24 cellular contexts compared by ENCODE assay signal in genomic region chr18:80161781-80162417, GRCh38.
"Had no signal": no experiment of that assay in that cellular context is flagged by ENCODE, and none has a peak within 500 bp of the region (broad histone marks: within the 10 kb centered on the region; RNA-seq: fewer than 3 reads in every experiment).

No MANE protein-coding gene starts in this region.

- H3K27ac Mint-ChIP-seq: effector memory CD8-positive, alpha-beta T cell; memory B cell; natural killer cell treated with Interleukin-12 subunit alpha and Interleukin-12 subunit beta and Interleukin-15 and Interleukin-18, amount 100 ng/mL, for 72 hours; stimulated activated effector memory CD8-positive, alpha-beta T cell treated with anti-CD3 and anti-CD28 coated beads, Interleukin-12 subunit alpha, Interleukin-12 subunit beta, amount 100 ng/mL, for 72 hours had no signal

- H3K4me1 Mint-ChIP-seq: memory B cell; stimulated activated effector memory CD8-positive, alpha-beta T cell treated with anti-CD3 and anti-CD28 coated beads, Interleukin-12 subunit alpha, Interleukin-12 subunit beta, amount 100 ng/mL, for 72 hours had no signal

- H3K4me3 Mint-ChIP-seq: memory B cell; natural killer cell treated with Interleukin-12 subunit alpha and Interleukin-12 subunit beta and Interleukin-15 and Interleukin-18, amount 100 ng/mL, for 72 hours; stimulated activated effector memory CD8-positive, alpha-beta T cell treated with anti-CD3 and anti-CD28 coated beads, Interleukin-12 subunit alpha, Interleukin-12 subunit beta, amount 100 ng/mL, for 72 hours had no signal

- H3K4me1 ChIP-seq: foreskin keratinocyte, prostate gland, thyroid gland had no signal

- H3K4me2 ChIP-seq: hepatocyte, smooth muscle cell had no signal

- H3K36me3 ChIP-seq: gastroesophageal sphincter, heart left ventricle, prostate gland, right atrium auricular region, thyroid gland had no signal

- H2AFZ ChIP-seq: hepatocyte had no signal

- H3K9me3 ChIP-seq: prostate gland, thyroid gland had no signal

- ATAC-seq: effector memory CD8-positive, alpha-beta T cell; foreskin keratinocyte; gastroesophageal sphincter; heart left ventricle; sciatic nerve; stimulated activated effector memory CD8-positive, alpha-beta T cell treated with anti-CD3 and anti-CD28 coated beads, Interleukin-12 subunit alpha, Interleukin-12 subunit beta, amount 100 ng/mL, for 72 hours had no signal

- H3K36me3 Mint-ChIP-seq: stimulated activated effector memory CD8-positive, alpha-beta T cell treated with anti-CD3 and anti-CD28 coated beads, Interleukin-12 subunit alpha, Interleukin-12 subunit beta, amount 100 ng/mL, for 72 hours had no signal

- H3K27me3 ChIP-seq: foreskin keratinocyte, hepatocyte, right atrium auricular region, thyroid gland had no signal

- H3K4me3 ChIP-seq: esophagus muscularis mucosa, gastroesophageal sphincter, heart left ventricle, hepatocyte, lung, prostate gland, right atrium auricular region, smooth muscle cell, stomach, thyroid gland had no signal

- H3K79me2 ChIP-seq: hepatocyte had no signal

- H3K27ac ChIP-seq: epithelial cell of prostate, esophagus muscularis mucosa, foreskin keratinocyte, gastroesophageal sphincter, heart left ventricle, hepatocyte, prostate gland, right atrium auricular region, stomach, thyroid gland had no signal

- FAIRE-seq: kidney had no signal

- DNase-seq: cortex of kidney; effector memory CD8-positive, alpha-beta T cell; foreskin keratinocyte; heart left ventricle; kidney; stimulated activated CD4-positive, alpha-beta T cell treated with anti-CD3 and anti-CD28 coated beads, Interleukin-12 subunit alpha, Interleukin-12 subunit beta, amount 100 ng/mL, for 4 hours; stimulated activated CD4-positive, alpha-beta T cell treated with anti-CD3 and anti-CD28 coated beads, Interleukin-1b, Interleukin-23, amount 100 ng/mL, for 48 hours; stimulated activated CD4-positive, alpha-beta T cell treated with anti-CD3 and anti-CD28 coated beads, Interleukin-4, amount 100 ng/mL, for 1 hour; stimulated activated naive CD4-positive, alpha-beta T cell treated with Interleukin-2 at 50 U/mL for 16 hours; stomach; thyroid gland; trophoblast cell had no signal
